In the genomic region with DNA sequence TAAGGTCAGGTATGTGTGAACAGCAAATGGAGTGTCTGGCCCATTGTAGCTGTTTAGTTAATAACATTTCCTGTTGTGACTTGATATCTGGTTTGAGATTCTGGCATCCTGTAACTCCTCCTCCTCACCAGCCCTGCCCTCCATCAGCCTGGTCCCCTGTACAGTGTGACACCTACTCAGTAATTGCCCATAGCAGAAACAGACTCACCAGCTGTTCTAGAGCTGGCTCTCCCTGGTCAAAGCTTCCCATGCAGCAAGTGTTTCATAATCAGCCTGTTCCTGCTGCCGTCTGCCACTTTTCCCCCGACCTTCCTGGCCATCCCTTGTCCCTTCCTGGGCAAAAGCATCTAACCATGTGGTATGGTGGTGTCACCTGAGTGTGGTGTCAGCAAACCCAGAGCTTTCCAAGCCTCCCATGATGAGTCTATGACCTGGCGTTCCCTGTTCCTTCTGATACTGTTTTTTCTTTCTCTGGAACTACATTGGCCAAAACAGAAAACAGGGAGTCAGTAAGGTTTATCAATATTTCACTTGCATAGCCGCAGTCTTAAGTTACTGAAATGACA, we compare ENCODE assay signal across 14 cellular contexts.
"Had no signal": no experiment of that assay in that cellular context is flagged by ENCODE, and none has a peak within 500 bp of the region (broad histone marks: within the 10 kb centered on the region; RNA-seq: fewer than 3 reads in every experiment).

No MANE protein-coding gene starts in this region.

- H3K27me3 ChIP-seq: adrenal gland, upper lobe of right lung had no signal

- H3K4me3 ChIP-seq: adrenal gland, skin epidermis, upper lobe of right lung had no signal

- H3K27me3 Mint-ChIP-seq: activated CD4-positive, alpha-beta memory T cell treated with anti-CD3 and anti-CD28 coated beads, Interleukin-2, amount 10 ng/mL, durations not matched to agents 7 days and 5 days; central memory CD8-positive, alpha-beta T cell; effector memory CD8-positive, alpha-beta T cell had no signal

- H3K36me3 ChIP-seq: adrenal gland, upper lobe of right lung had no signal

- ATAC-seq: effector memory CD8-positive, alpha-beta T cell; upper lobe of right lung had no signal

- H3K27ac Mint-ChIP-seq: activated CD4-positive, alpha-beta memory T cell treated with anti-CD3 and anti-CD28 coated beads, Interleukin-2, amount 10 ng/mL, durations not matched to agents 7 days and 5 days; effector memory CD8-positive, alpha-beta T cell had no signal

- H3K4me3 Mint-ChIP-seq: activated CD4-positive, alpha-beta memory T cell treated with anti-CD3 and anti-CD28 coated beads, Interleukin-2, amount 10 ng/mL, durations not matched to agents 7 days and 5 days; central memory CD8-positive, alpha-beta T cell; effector memory CD8-positive, alpha-beta T cell had no signal

- H3K4me1 Mint-ChIP-seq: activated CD4-positive, alpha-beta memory T cell treated with anti-CD3 and anti-CD28 coated beads, Interleukin-2, amount 10 ng/mL, durations not matched to agents 7 days and 5 days; central memory CD8-positive, alpha-beta T cell had no signal

- DNase-seq: activated CD4-positive, alpha-beta memory T cell treated with anti-CD3 and anti-CD28 coated beads, Interleukin-2, amount 10 ng/mL, durations not matched to agents 7 days and 5 days; activated CD8-positive, alpha-beta memory T cell treated with anti-CD3 and anti-CD28 coated beads, Interleukin-2, amount 50 U/mL, for 48 hours; activated naive CD4-positive, alpha-beta T cell treated with Interleukin-2 at 50 U/mL for 16 hours; adrenal gland; effector memory CD8-positive, alpha-beta T cell; kidney; retina; T1000; upper lobe of right lung had no signal

- H3K27ac ChIP-seq: adrenal gland, epithelial cell of prostate, parathyroid adenoma, skin epidermis, upper lobe of right lung, VCaP had no signal

- H3K4me1 ChIP-seq: adrenal gland, upper lobe of right lung had no signal

- H3K9me3 ChIP-seq: adrenal gland, upper lobe of right lung had no signal
